Comparison of ENCODE assay signal across 2 cellular contexts in genomic region chr7:7921830-7922229, GRCh38.
A peak's percentile ranks its signal among the peaks of the same experiment; 100 is the strongest.
TF ChIP-seq lines count a peak whose summit lies in the region.

No MANE protein-coding gene starts in this region.

TF ChIP-seq in liver, 16 proteins besides CTCF, POLR2A, EP300 and RAD21:
- no peak for TF ChIP-seq MAX (IDR thresholded peaks at IDR 0.05)
- no peak for TF ChIP-seq GABPA (IDR thresholded peaks at IDR 0.05 in 1 of 2, conservative IDR thresholded peaks at IDR 0.05 in 1 of 2)
- peak; percentile 26 for TF ChIP-seq SP1 (IDR thresholded peaks at IDR 0.05)
- no peak for TF ChIP-seq TAF1 (conservative IDR thresholded peaks at IDR 0.05)
- TF ChIP-seq YY1 (IDR thresholded peaks at IDR 0.05) = peak; percentile 12
- no peak for TF ChIP-seq HNF4G (IDR thresholded peaks at IDR 0.05)
- no peak for TF ChIP-seq FOXA2 (IDR thresholded peaks at IDR 0.05)
- peak; percentile 65 to 66 for TF ChIP-seq HNF4A (conservative IDR thresholded peaks at IDR 0.05)
- no peak for TF ChIP-seq ZBTB33 (IDR thresholded peaks at IDR 0.05)
- TF ChIP-seq FOXA1 (IDR thresholded peaks at IDR 0.05) = no peak
- TF ChIP-seq, protein P1, sequence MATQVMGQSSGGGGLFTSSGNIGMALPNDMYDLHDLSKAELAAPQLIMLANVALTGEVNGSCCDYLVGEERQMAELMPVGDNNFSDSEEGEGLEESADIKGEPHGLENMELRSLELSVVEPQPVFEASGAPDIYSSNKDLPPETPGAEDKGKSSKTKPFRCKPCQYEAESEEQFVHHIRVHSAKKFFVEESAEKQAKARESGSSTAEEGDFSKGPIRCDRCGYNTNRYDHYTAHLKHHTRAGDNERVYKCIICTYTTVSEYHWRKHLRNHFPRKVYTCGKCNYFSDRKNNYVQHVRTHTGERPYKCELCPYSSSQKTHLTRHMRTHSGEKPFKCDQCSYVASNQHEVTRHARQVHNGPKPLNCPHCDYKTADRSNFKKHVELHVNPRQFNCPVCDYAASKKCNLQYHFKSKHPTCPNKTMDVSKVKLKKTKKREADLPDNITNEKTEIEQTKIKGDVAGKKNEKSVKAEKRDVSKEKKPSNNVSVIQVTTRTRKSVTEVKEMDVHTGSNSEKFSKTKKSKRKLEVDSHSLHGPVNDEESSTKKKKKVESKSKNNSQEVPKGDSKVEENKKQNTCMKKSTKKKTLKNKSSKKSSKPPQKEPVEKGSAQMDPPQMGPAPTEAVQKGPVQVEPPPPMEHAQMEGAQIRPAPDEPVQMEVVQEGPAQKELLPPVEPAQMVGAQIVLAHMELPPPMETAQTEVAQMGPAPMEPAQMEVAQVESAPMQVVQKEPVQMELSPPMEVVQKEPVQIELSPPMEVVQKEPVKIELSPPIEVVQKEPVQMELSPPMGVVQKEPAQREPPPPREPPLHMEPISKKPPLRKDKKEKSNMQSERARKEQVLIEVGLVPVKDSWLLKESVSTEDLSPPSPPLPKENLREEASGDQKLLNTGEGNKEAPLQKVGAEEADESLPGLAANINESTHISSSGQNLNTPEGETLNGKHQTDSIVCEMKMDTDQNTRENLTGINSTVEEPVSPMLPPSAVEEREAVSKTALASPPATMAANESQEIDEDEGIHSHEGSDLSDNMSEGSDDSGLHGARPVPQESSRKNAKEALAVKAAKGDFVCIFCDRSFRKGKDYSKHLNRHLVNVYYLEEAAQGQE (IDR thresholded peaks at IDR 0.05) = no peak
- peak in 1 of 2 donors; percentile 52 for TF ChIP-seq RXRA (IDR thresholded peaks at IDR 0.05)
- peak; percentile 14 for TF ChIP-seq ATF3 (IDR thresholded peaks at IDR 0.05)
- TF ChIP-seq NR2F2 (IDR thresholded peaks at IDR 0.05) = no peak
- peak in 1 of 2 donors; percentile 41 for TF ChIP-seq JUND (IDR thresholded peaks at IDR 0.05)
- no peak for TF ChIP-seq EGR1 (IDR thresholded peaks at IDR 0.05; ENCODE audit: low read depth in 2 of 2)

TF ChIP-seq in HepG2, 621 proteins besides CTCF, POLR2A, EP300 and RAD21:
- TF ChIP-seq FOXO1 (CRISPR knock-in tag; IDR thresholded peaks at IDR 0.05) = no peak
- TF ChIP-seq CBX1 (IDR thresholded peaks at IDR 0.05; ENCODE audit: low read depth) = no peak
- no peak for TF ChIP-seq KAT8 (CRISPR knock-in tag; IDR thresholded peaks at IDR 0.05)
- TF ChIP-seq CHD2 (IDR thresholded peaks at IDR 0.05; ENCODE audit: low read depth, low read length) = no peak
- no peak for TF ChIP-seq ZFYVE20 (CRISPR knock-in tag; IDR thresholded peaks at IDR 0.05; ENCODE audit: borderline replicate concordance, low read depth)
- no peak for TF ChIP-seq ZNF639 (CRISPR knock-in tag; conservative IDR thresholded peaks at IDR 0.05)
- no peak for TF ChIP-seq ZNF75D (CRISPR knock-in tag; IDR thresholded peaks at IDR 0.05; ENCODE audit: borderline replicate concordance)
- no peak for TF ChIP-seq ZNF574 (CRISPR knock-in tag; IDR thresholded peaks at IDR 0.05)
- TF ChIP-seq ZNF652 (CRISPR knock-in tag; IDR thresholded peaks at IDR 0.05; ENCODE audit: borderline replicate concordance, low read depth) = no peak
- no peak for TF ChIP-seq EEA1 (CRISPR knock-in tag; IDR thresholded peaks at IDR 0.05; ENCODE audit: borderline replicate concordance)
- no peak for TF ChIP-seq ZMYM3 (CRISPR knock-in tag; IDR thresholded peaks at IDR 0.05)
- TF ChIP-seq ERF (CRISPR knock-in tag; IDR thresholded peaks at IDR 0.05) = no peak
- no peak for TF ChIP-seq ZNF816 (CRISPR knock-in tag; IDR thresholded peaks at IDR 0.05; ENCODE audit: borderline replicate concordance)
